25 cellular contexts compared by ENCODE assay signal in genomic region chr9:111644195-111644772, GRCh38. TPM values are rescaled to one million over a fixed set of nuclear protein-coding genes. Genes with fewer than 3 reads are reported as not detected.
"Had no signal": no experiment of that assay in that cellular context is flagged by ENCODE, and none has a peak within 500 bp of the region (broad histone marks: within the 10 kb centered on the region; RNA-seq: fewer than 3 reads in every experiment).

No MANE protein-coding gene starts in this region.

- H3K27ac ChIP-seq: coronary artery, esophagus muscularis mucosa, foreskin keratinocyte, gastroesophageal sphincter, heart left ventricle, hepatocyte, left ventricle myocardium inferior, lower lobe of right lung, neutrophil, psoas muscle, skin epidermis, spleen, suprapubic skin, thyroid gland, vagina had no signal

- H3K4me1 ChIP-seq: foreskin keratinocyte, gastroesophageal sphincter, lower lobe of right lung, psoas muscle, spleen, suprapubic skin, thyroid gland, vagina had no signal

- H3K27me3 Mint-ChIP-seq: stimulated activated naive B cell treated with anti-CD40 and anti-IgM and Interleukin-4, amounts not matched to agents 10 μg/mL and 1 μg/mL and 100 μg/mL, for 72 hours; stimulated activated naive CD8-positive, alpha-beta T cell treated with anti-CD3 and anti-CD28 coated beads, Interleukin-15, amount 100 ng/mL, for 72 hours had no signal

- H3K4me3 Mint-ChIP-seq: natural killer cell; stimulated activated naive B cell treated with anti-CD40 and anti-IgM and Interleukin-4, amounts not matched to agents 10 μg/mL and 1 μg/mL and 100 μg/mL, for 72 hours; stimulated activated naive CD8-positive, alpha-beta T cell treated with anti-CD3 and anti-CD28 coated beads, Interleukin-15, amount 100 ng/mL, for 72 hours had no signal

- H3K9me3 Mint-ChIP-seq: natural killer cell; stimulated activated naive B cell treated with anti-CD40 and anti-IgM and Interleukin-4, amounts not matched to agents 10 μg/mL and 1 μg/mL and 100 μg/mL, for 72 hours; stimulated activated naive CD8-positive, alpha-beta T cell treated with anti-CD3 and anti-CD28 coated beads, Interleukin-15, amount 100 ng/mL, for 72 hours had no signal

- H3K4me3 ChIP-seq: coronary artery, esophagus muscularis mucosa, gastroesophageal sphincter, heart left ventricle, hepatocyte, left ventricle myocardium inferior, lower lobe of right lung, psoas muscle, skin epidermis, spleen, suprapubic skin, thyroid gland, vagina had no signal

- H3K4me2 ChIP-seq: hepatocyte had no signal

- H3K36me3 Mint-ChIP-seq: natural killer cell had no signal

- H3K36me3 ChIP-seq: neutrophil had no signal

- DNase-seq: dermis blood vessel endothelial cell; effector memory CD4-positive, alpha-beta T cell; foreskin keratinocyte; heart left ventricle; left cardiac atrium; left ventricle myocardium inferior; lower lobe of right lung; natural killer cell; psoas muscle; right cardiac atrium; spleen; stimulated activated CD4-positive, alpha-beta T cell treated with anti-CD3 and anti-CD28 coated beads, Interleukin-2, amount 100 ng/mL, for 48 hours; stimulated activated naive B cell treated with anti-CD40 and anti-IgM and Interleukin-4, amounts not matched to agents 10 μg/mL and 1 μg/mL and 100 μg/mL, for 72 hours; stimulated activated naive CD8-positive, alpha-beta T cell treated with anti-CD3 and anti-CD28 coated beads, Interleukin-15, amount 100 ng/mL, for 72 hours; thyroid gland had no signal

- H3K4me1 Mint-ChIP-seq: stimulated activated naive CD8-positive, alpha-beta T cell treated with anti-CD3 and anti-CD28 coated beads, Interleukin-15, amount 100 ng/mL, for 72 hours had no signal

- H3K9me3 ChIP-seq: esophagus muscularis mucosa, gastroesophageal sphincter, heart left ventricle, left ventricle myocardium inferior, lower lobe of right lung, neutrophil, psoas muscle, spleen, suprapubic skin, thyroid gland, vagina had no signal

- H3K27me3 ChIP-seq: esophagus muscularis mucosa, foreskin keratinocyte, gastroesophageal sphincter, heart left ventricle, hepatocyte, neutrophil, spleen, suprapubic skin, thyroid gland, vagina had no signal

- H2AFZ ChIP-seq: hepatocyte had no signal

- FAIRE-seq: endothelial cell of umbilical vein, islet of Langerhans had no signal

- ATAC-seq: foreskin keratinocyte; gastroesophageal sphincter; heart left ventricle; left cardiac atrium; lower lobe of right lung; natural killer cell; psoas muscle; right cardiac atrium; stimulated activated naive B cell treated with anti-CD40 and anti-IgM and Interleukin-4, amounts not matched to agents 10 μg/mL and 1 μg/mL and 100 μg/mL, for 72 hours; stimulated activated naive CD8-positive, alpha-beta T cell treated with anti-CD3 and anti-CD28 coated beads, Interleukin-15, amount 100 ng/mL, for 72 hours had no signal

- H3K27ac Mint-ChIP-seq: natural killer cell; stimulated activated naive B cell treated with anti-CD40 and anti-IgM and Interleukin-4, amounts not matched to agents 10 μg/mL and 1 μg/mL and 100 μg/mL, for 72 hours; stimulated activated naive CD8-positive, alpha-beta T cell treated with anti-CD3 and anti-CD28 coated beads, Interleukin-15, amount 100 ng/mL, for 72 hours had no signal

RNA-seq across cellular contexts. Expression of gene PTGR1, which starts 44.8 kb away (rescaled TPM):
- total RNA-seq: natural killer cell had no signal
